Comparison of ENCODE assay signal across 17 cellular contexts in the genomic region with DNA sequence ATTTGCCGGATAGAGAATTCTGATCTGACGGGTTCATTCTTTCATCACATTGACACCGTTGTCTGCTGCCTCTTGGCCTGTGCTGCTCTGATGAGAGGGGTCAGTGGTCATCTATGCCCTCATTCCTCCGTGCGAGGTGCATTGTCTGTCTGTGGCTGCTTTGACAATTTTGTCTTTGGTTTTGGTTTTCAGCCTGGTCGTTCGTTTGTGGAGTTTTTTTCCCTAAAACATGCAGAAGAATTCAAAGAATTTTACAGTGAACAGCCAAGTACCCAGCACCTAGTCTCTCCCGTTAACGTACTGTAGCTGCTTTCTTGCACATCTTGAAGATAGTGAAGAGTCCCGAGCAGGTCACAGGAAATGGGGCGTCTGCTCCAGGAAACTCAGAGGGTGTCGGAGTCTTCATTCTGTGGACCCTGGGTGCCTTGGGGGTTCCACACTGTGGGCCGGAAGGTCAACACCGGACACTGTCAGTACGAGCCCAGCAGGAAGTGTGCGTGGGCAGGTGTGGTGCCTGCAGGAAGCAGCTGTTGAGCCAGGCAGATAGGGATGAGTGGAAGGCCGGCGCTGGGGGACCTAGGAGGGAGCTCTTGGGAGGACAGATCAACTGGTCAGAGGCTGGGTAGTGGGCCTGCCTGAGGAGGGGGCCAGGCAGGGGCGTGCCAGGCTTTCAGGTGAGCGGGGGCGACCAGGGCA. TPM values are rescaled to one million over a fixed set of nuclear protein-coding genes. Genes with fewer than 3 reads are reported as not detected.
DNase-seq lines count a peak whose midpoint lies in the region; ATAC-seq and TF ChIP-seq lines count a peak whose summit lies in the region.
"Had no signal": no experiment of that assay in that cellular context is flagged by ENCODE, and none has a peak within 500 bp of the region (broad histone marks: within the 10 kb centered on the region; RNA-seq: fewer than 3 reads in every experiment).

No MANE protein-coding gene starts in this region.

- H3K27me3 ChIP-seq in heart right ventricle (no peaks in the 10 kb centered on the region), upper lobe of left lung (no peaks in the 10 kb centered on the region)

- H3K4me3 ChIP-seq in heart right ventricle: no peak overlapping the region
- no peak overlapping the region for H3K4me3 ChIP-seq in upper lobe of left lung
- H3K4me3 ChIP-seq: GM12878 had no signal

- WGBS in heart right ventricle, 2 donors: 61 to 65% methylated on average over 21 of the region's 21 CpGs
- 61 to 68% methylated on average over 14 to 20 of the region's 21 CpGs for WGBS in upper lobe of left lung, 2 donors

- TF ChIP-seq POLR2A in upper lobe of left lung (IDR thresholded peaks at IDR 0.05): no peak

- H3K9me3 ChIP-seq in heart right ventricle: no peaks in the 10 kb centered on the region
- no peaks in the 10 kb centered on the region for H3K9me3 ChIP-seq in upper lobe of left lung

- DNase-seq in heart right ventricle: no peak
- no peak for DNase-seq in Right ventricle myocardium superior
- DNase-seq in dermis blood vessel endothelial cell: peak; percentile 57
- peak; percentile 23 to 70 for DNase-seq in lung microvascular endothelial cell (ENCODE audit: low read depth in 2 of 2)
- DNase-seq in upper lobe of left lung: no peak
- DNase-seq in A172 (ENCODE audit: low spot score): no peak
- no peak for DNase-seq in SKM-1 treated with dmso at 0.1 percent for 144 hours (lab: John Stamatoyannopoulos, UW; ENCODE audit: unreplicated experiment)
- DNase-seq: CD4-positive, alpha-beta memory T cell; DMS79; IMR-90; Kasumi-1; NCI-H1417; NCI-H1930; NCI-H2171 treated with DMSO at 0.1 percent for 48 hours had no signal

- H3K4me1 ChIP-seq in heart right ventricle (peaks cover 0 to 40% (median 19%) of the 10 kb centered on the region in 9 donors), upper lobe of left lung (peaks cover 0 to 17% (median 0%) of the 10 kb centered on the region in 4 donors)

- intact Hi-C loops in heart right ventricle (cut with DNase I): no loop called here
- intact Hi-C loops in Right ventricle myocardium superior (cut with DNase I): no loop called here

- TF ChIP-seq EP300 in upper lobe of left lung (IDR thresholded peaks at IDR 0.05): no peak

- TF ChIP-seq CTCF in heart right ventricle (IDR thresholded peaks at IDR 0.05): no peak
- no peak for TF ChIP-seq CTCF in upper lobe of left lung (IDR thresholded peaks at IDR 0.05)

- ATAC-seq in heart right ventricle: peak in 3 of 8 donors; percentile 4 to 54 (median 34)
- no peak for ATAC-seq in Right ventricle myocardium superior (ENCODE audit: poor library complexity)
- no peak for ATAC-seq in upper lobe of left lung (ENCODE audit: low FRiP score in 2 of 2)
- ATAC-seq in HG03280 (IDR thresholded peaks at IDR 0.05; ENCODE audit: unreplicated experiment): no peak
- ATAC-seq: GM12878, HCT116 had no signal

- peak overlapping the region in 6 of 10 donors; percentile 8 to 41 (median 26) for H3K27ac ChIP-seq in heart right ventricle
- peak overlapping the region in 3 of 4 donors; percentile 24 to 59 (median 40) for H3K27ac ChIP-seq in upper lobe of left lung

- peaks cover 0 to 100% (median 28%) of the 10 kb centered on the region in 9 donors for H3K36me3 ChIP-seq in heart right ventricle
- H3K36me3 ChIP-seq in upper lobe of left lung: peaks cover 28 to 94% (median 73%) of the 10 kb centered on the region in 4 donors

RNA-seq across cellular contexts. Expression of a gene that starts 28.2 kb away (rescaled TPM):
- 10 to 100 TPM in 8 of 10 donors, 1 to 10 TPM in 2; 9.5 to 13.8 (median 10.7) TPM for total RNA-seq in heart right ventricle
- 10 to 100 TPM in 1 of 2 donors, 1 to 10 TPM in 1; 3.2 to 10.0 TPM for polyA plus RNA-seq in heart right ventricle
- 10.0 TPM for total RNA-seq in Right ventricle myocardium superior
- total RNA-seq in dermis blood vessel endothelial cell: 12.9 and 17.3 TPM in 2 replicates
- 5.9 and 9.5 TPM in 2 replicates for total RNA-seq in lung microvascular endothelial cell
- 10 to 100 TPM; 16.3 to 57.6 (median 20.6) TPM for total RNA-seq in upper lobe of left lung
- total RNA-seq in A172 (2014; rRNA removed; shearing (Covaris generic)): 7.0 and 8.1 TPM in 2 replicates

RNA-seq across cellular contexts. Expression of a gene that starts 28.5 kb away (rescaled TPM):
- 10 to 100 TPM in 2 of 10 donors, 1 to 10 TPM in 8; 4.7 to 11.9 (median 8.0) TPM for total RNA-seq in heart right ventricle
- polyA plus RNA-seq in heart right ventricle: 1 to 10 TPM; 6.8 to 9.2 TPM
- total RNA-seq in Right ventricle myocardium superior: 8.4 TPM
- 20.7 and 24.8 TPM in 2 replicates for total RNA-seq in dermis blood vessel endothelial cell
- 10.7 and 17.5 TPM in 2 replicates for total RNA-seq in lung microvascular endothelial cell
- total RNA-seq in upper lobe of left lung: 100 to 1,000 TPM in 1 of 6 donors, 10 to 100 TPM in 5; 32.1 to 152 (median 49.8) TPM
- 9.7 and 15.6 TPM in 2 replicates for total RNA-seq in A172 (2014; rRNA removed; shearing (Covaris generic))

RNA-seq across cellular contexts. Expression of a gene that starts 37.7 kb away (rescaled TPM):
- total RNA-seq in heart right ventricle: 10 to 100 TPM; 20.2 to 57.5 (median 32.2) TPM
- polyA plus RNA-seq in heart right ventricle: 10 to 100 TPM; 10.0 to 38.1 TPM
- total RNA-seq in Right ventricle myocardium superior: 30.6 TPM
- total RNA-seq in dermis blood vessel endothelial cell: 63.0 and 114 TPM in 2 replicates
- total RNA-seq in lung microvascular endothelial cell: 33.1 and 48.4 TPM in 2 replicates
- total RNA-seq in upper lobe of left lung: 10 to 100 TPM; 15.8 to 60.5 (median 38.3) TPM
- 120 and 149 TPM in 2 replicates for total RNA-seq in A172 (2014; rRNA removed; shearing (Covaris generic))

Comparison
In these comparisons a context has a peak if more than half of its experiments do, and no peak if none do; other contexts are left out.
1. DNase-seq: peak in dermis blood vessel endothelial cell (single experiment) and lung microvascular endothelial cell (2 of 2); none in heart right ventricle (0 of 2), Right ventricle myocardium superior (single experiment), upper lobe of left lung (0 of 2), A172 (single experiment) and SKM-1 treated with dmso at 0.1 percent for 144 hours (single experiment).